Comparison of ENCODE assay signal across 28 cellular contexts in the genomic region with DNA sequence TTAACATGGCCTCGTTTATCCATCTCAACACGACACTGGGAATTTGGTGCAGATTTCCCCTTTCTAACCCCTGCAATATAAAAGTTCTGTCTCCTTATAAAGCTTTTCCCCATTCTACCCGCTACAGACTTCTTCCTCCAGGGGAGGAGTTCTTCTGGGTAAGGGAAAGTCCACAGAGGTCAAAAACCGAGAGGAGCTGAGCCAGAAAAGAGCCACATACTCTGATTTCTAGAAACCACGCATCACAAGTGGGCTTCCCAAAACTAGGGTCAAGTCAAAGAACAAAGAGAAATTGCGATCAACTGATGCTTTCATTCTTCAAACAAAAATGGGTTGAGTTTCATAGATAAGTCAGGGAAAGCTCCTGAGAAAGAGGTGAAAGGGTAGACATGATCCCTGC. TPM values are rescaled to one million over a fixed set of nuclear protein-coding genes. Genes with fewer than 3 reads are reported as not detected.
"Had no signal": no experiment of that assay in that cellular context is flagged by ENCODE, and none has a peak within 500 bp of the region (broad histone marks: within the 10 kb centered on the region; RNA-seq: fewer than 3 reads in every experiment).

No MANE protein-coding gene starts in this region.

- ATAC-seq: activated CD8-positive, alpha-beta memory T cell treated with anti-CD3 and anti-CD28 coated beads, Interleukin-2, amount 10 ng/mL, durations not matched to agents 7 days and 5 days; activated CD8-positive, alpha-beta T cell treated with anti-CD3 and anti-CD28 coated beads, Interleukin-2, amount 10 ng/mL, durations not matched to agents 7 days and 5 days; esophagus mucosa; left cardiac atrium; left ventricle myocardium superior; mucosa of descending colon; right lobe of liver; WTC11 had no signal

- H3K36me3 ChIP-seq: breast epithelium, neutrophil, ovary, right lobe of liver, suprapubic skin, tibial nerve had no signal

- H3K4me3 ChIP-seq: breast epithelium, mucosa of descending colon, ovary, right lobe of liver, suprapubic skin, tibial nerve had no signal

- H3K27me3 ChIP-seq: breast epithelium, ovary, right lobe of liver, suprapubic skin, tibial nerve had no signal

- DNase-seq: activated CD4-positive, alpha-beta T cell treated with anti-CD3 and anti-CD28 coated beads for 1 hour; activated CD8-positive, alpha-beta memory T cell treated with anti-CD3 and anti-CD28 coated beads, Interleukin-2, amount 10 ng/mL, durations not matched to agents 7 days and 5 days; activated CD8-positive, alpha-beta T cell treated with anti-CD3 and anti-CD28 coated beads, Interleukin-2, amount 10 ng/mL, durations not matched to agents 7 days and 5 days; activated effector memory CD4-positive, alpha-beta T cell treated with anti-CD3 and anti-CD28 coated beads, Interleukin-2, amount 50 U/mL, for 16 hours; activated naive CD4-positive, alpha-beta T cell treated with anti-CD3 and anti-CD28 coated beads for 36 hours; central memory CD4-positive, alpha-beta T cell; endodermal cell; foreskin fibroblast; head of caudate nucleus; hippocampal formation; left cardiac atrium; left ventricle myocardium superior; mucosa of descending colon; nephron progenitor cell; ovary; right lobe of liver; stimulated activated CD4-positive, alpha-beta T cell treated with anti-CD3 and anti-CD28 coated beads, Interleukin-12 subunit alpha, Interleukin-12 subunit beta, amount 100 ng/mL, for 4 hours; stimulated activated CD4-positive, alpha-beta T cell treated with anti-CD3 and anti-CD28 coated beads, Interleukin-4, amount 100 ng/mL, for 1 hour had no signal

- H3K9me3 ChIP-seq: breast epithelium, mucosa of descending colon, neutrophil, ovary, right lobe of liver had no signal

- H3K4me3 Mint-ChIP-seq: activated CD8-positive, alpha-beta memory T cell treated with anti-CD3 and anti-CD28 coated beads, Interleukin-2, amount 10 ng/mL, durations not matched to agents 7 days and 5 days; activated CD8-positive, alpha-beta T cell treated with anti-CD3 and anti-CD28 coated beads, Interleukin-2, amount 10 ng/mL, durations not matched to agents 7 days and 5 days; activated naive CD4-positive, alpha-beta T cell treated with anti-CD3 and anti-CD28 coated beads for 36 hours; dendritic cell treated with granulocyte-macrophage colony-stimulating factor and Interleukin-4, amounts not matched to agents 40 ng/mL and 50 ng/mL, for 4 days; endodermal cell; nephron progenitor cell; T-helper 1 cell treated with Interleukin-12 subunit alpha and Interleukin-12 subunit beta and Interleukin-4 antibody, amounts not matched to agents 30 μg/mL and 1 μg/mL, for 36 hours; WTC11 had no signal

- H3K4me1 ChIP-seq: breast epithelium, right lobe of liver had no signal

- H3K27me3 Mint-ChIP-seq: progenitor cell of endocrine pancreas had no signal

- H3K9me3 Mint-ChIP-seq: T-helper 1 cell treated with Interleukin-12 subunit alpha and Interleukin-12 subunit beta and Interleukin-4 antibody, amounts not matched to agents 30 μg/mL and 1 μg/mL, for 36 hours had no signal

- H3K27ac Mint-ChIP-seq: activated CD8-positive, alpha-beta memory T cell treated with anti-CD3 and anti-CD28 coated beads, Interleukin-2, amount 10 ng/mL, durations not matched to agents 7 days and 5 days; activated CD8-positive, alpha-beta T cell treated with anti-CD3 and anti-CD28 coated beads, Interleukin-2, amount 10 ng/mL, durations not matched to agents 7 days and 5 days; activated naive CD4-positive, alpha-beta T cell treated with anti-CD3 and anti-CD28 coated beads for 36 hours; dendritic cell treated with granulocyte-macrophage colony-stimulating factor and Interleukin-4, amounts not matched to agents 40 ng/mL and 50 ng/mL, for 4 days; endodermal cell; nephron progenitor cell; T-helper 1 cell treated with Interleukin-12 subunit alpha and Interleukin-12 subunit beta and Interleukin-4 antibody, amounts not matched to agents 30 μg/mL and 1 μg/mL, for 36 hours; WTC11 had no signal

- H3K36me3 Mint-ChIP-seq: activated CD8-positive, alpha-beta memory T cell treated with anti-CD3 and anti-CD28 coated beads, Interleukin-2, amount 10 ng/mL, durations not matched to agents 7 days and 5 days had no signal

- H3K4me1 Mint-ChIP-seq: nephron progenitor cell, WTC11 had no signal

- H3K27ac ChIP-seq: breast epithelium, neutrophil, ovary, right lobe of liver, suprapubic skin, tibial nerve had no signal

RNA-seq across cellular contexts. Expression of a gene that starts 6.8 kb away (rescaled TPM):
- total RNA-seq: esophagus mucosa, progenitor cell of endocrine pancreas, skeletal muscle tissue had no signal
